ENCODE assay signal across 9 cellular contexts in genomic region chr20:49892260-49893216, GRCh38. TPM values are rescaled to one million over a fixed set of nuclear protein-coding genes. Genes with fewer than 3 reads are reported as not detected.
DNase-seq lines count a peak whose midpoint lies in the region; ATAC-seq and TF ChIP-seq lines count a peak whose summit lies in the region.
"Had no signal": no experiment of that assay in that cellular context is flagged by ENCODE, and none has a peak within 500 bp of the region (broad histone marks: within the 10 kb centered on the region; RNA-seq: fewer than 3 reads in every experiment).

No MANE protein-coding gene starts in this region.

- H3K4me3 Mint-ChIP-seq in chondrocyte (ENCODE audit: unreplicated experiment) (no peak overlapping the region), nephron progenitor cell (peak overlapping the region; percentile 57)

- no peaks in the 10 kb centered on the region; a peak in 1 of 22 replicates for H3K36me3 ChIP-seq in BLaER1 treated with 17β-estradiol and CSF1 and Interleukin-3, amounts not matched to agents 10 nM and 100 nM

- peak overlapping the region in 9 of 11 experiments; percentile 14 to 79 (median 27); a peak in 15 of 22 replicates for H3K9ac ChIP-seq in BLaER1 treated with 17β-estradiol and CSF1 and Interleukin-3, amounts not matched to agents 10 nM and 100 nM

- no peak for TF ChIP-seq CTCF in chondrocyte (IDR thresholded peaks at IDR 0.05)
- no peak for TF ChIP-seq CTCF in nephron progenitor cell (IDR thresholded peaks at IDR 0.05)

- peaks cover 1% of the 10 kb centered on the region for H3K9me3 Mint-ChIP-seq in chondrocyte (ENCODE audit: low read depth)
- H3K9me3 Mint-ChIP-seq in nephron progenitor cell: peaks cover 11% of the 10 kb centered on the region

- DNase-seq in HUDEP-2 (lab: John Stamatoyannopoulos, UW; ENCODE audit: unreplicated experiment in 76 of 76) (peak in 40 of 76 experiments; percentile 3 to 52 (median 25)), chondrocyte (ENCODE audit: low spot score) (peak; percentile 81), nephron progenitor cell (no peak), NCI-H1694 treated with DMSO at 0.1 percent for 48 hours (lab: John Stamatoyannopoulos, UW) (no peak), NCI-H1417 treated with DMSO at 0.1 percent for 48 hours (lab: John Stamatoyannopoulos, UW) (no peak)
- DNase-seq: NCI-H1694 had no signal

- H3K4me1 ChIP-seq in BLaER1 treated with 17β-estradiol and CSF1 and Interleukin-3, amounts not matched to agents 10 nM and 100 nM: peaks cover 60 to 83% (median 80%) of the 10 kb centered on the region in 10 experiments

- H3K27ac Mint-ChIP-seq in chondrocyte (ENCODE audit: unreplicated experiment) (no peak overlapping the region), nephron progenitor cell (peak overlapping the region; percentile 92)

- peaks cover 0 to 13% (median 0%) of the 10 kb centered on the region in 11 experiments; a peak in 5 of 22 replicates for H4K20me1 ChIP-seq in BLaER1 treated with 17β-estradiol and CSF1 and Interleukin-3, amounts not matched to agents 10 nM and 100 nM

- H3K4me2 ChIP-seq in BLaER1 treated with 17β-estradiol and CSF1 and Interleukin-3, amounts not matched to agents 10 nM and 100 nM: peak overlapping the region; percentile 31 to 92 (median 56)

- H3K4me1 Mint-ChIP-seq in chondrocyte (ENCODE audit: low read depth) (peaks cover 46% of the 10 kb centered on the region), nephron progenitor cell (peaks cover 66% of the 10 kb centered on the region)

- no peak overlapping the region for H3K4me3 ChIP-seq in BLaER1 treated with 17β-estradiol and CSF1 and Interleukin-3, amounts not matched to agents 10 nM and 100 nM

- H3K27ac ChIP-seq in BLaER1 treated with 17β-estradiol and CSF1 and Interleukin-3, amounts not matched to agents 10 nM and 100 nM: peak overlapping the region in 9 of 11 experiments; percentile 2 to 88 (median 59); a peak in 17 of 22 replicates

- peaks cover 0 to 4% (median 3%) of the 10 kb centered on the region in 11 experiments; a peak in 7 of 22 replicates for H3K9me3 ChIP-seq in BLaER1 treated with 17β-estradiol and CSF1 and Interleukin-3, amounts not matched to agents 10 nM and 100 nM (replicated peaks in 1 of 11)

- H3K27me3 ChIP-seq in BLaER1 treated with 17β-estradiol and CSF1 and Interleukin-3, amounts not matched to agents 10 nM and 100 nM: no peaks in the 10 kb centered on the region

- H3K36me3 Mint-ChIP-seq in chondrocyte (ENCODE audit: low read depth): no peaks in the 10 kb centered on the region
- H3K36me3 Mint-ChIP-seq in nephron progenitor cell (ENCODE audit: low read depth): peaks cover 9% of the 10 kb centered on the region

- ATAC-seq in HG02852 (IDR thresholded peaks at IDR 0.05; ENCODE audit: unreplicated experiment): no peak
- ATAC-seq in GM18858 (IDR thresholded peaks at IDR 0.05; ENCODE audit: unreplicated experiment): no peak

- no peaks in the 10 kb centered on the region for H3K27me3 Mint-ChIP-seq in chondrocyte (ENCODE audit: low read depth)
- H3K27me3 Mint-ChIP-seq in nephron progenitor cell (ENCODE audit: low read depth, poor library complexity): no peaks in the 10 kb centered on the region

RNA-seq across cellular contexts. Expression of gene SPATA2, which starts 22.8 kb away (rescaled TPM):
- total RNA-seq in chondrocyte: 5.6 to 6.5 TPM (median 5.9 TPM) in 3 replicates

RNA-seq across cellular contexts. Expression of gene RNF114, which starts 43.7 kb away (rescaled TPM):
- 45.4 to 49.5 TPM (median 46.2 TPM) in 3 replicates for total RNA-seq in chondrocyte

Comparison
In these comparisons a context has a peak if more than half of its experiments do, and no peak if none do; other contexts are left out.
1. DNase-seq: peak in HUDEP-2 (40 of 76) and chondrocyte (single experiment); none in nephron progenitor cell (single experiment), NCI-H1694 treated with DMSO at 0.1 percent for 48 hours (single experiment) and NCI-H1417 treated with DMSO at 0.1 percent for 48 hours (single experiment).